Comparison of ENCODE assay signal across 8 cellular contexts in the genomic region with DNA sequence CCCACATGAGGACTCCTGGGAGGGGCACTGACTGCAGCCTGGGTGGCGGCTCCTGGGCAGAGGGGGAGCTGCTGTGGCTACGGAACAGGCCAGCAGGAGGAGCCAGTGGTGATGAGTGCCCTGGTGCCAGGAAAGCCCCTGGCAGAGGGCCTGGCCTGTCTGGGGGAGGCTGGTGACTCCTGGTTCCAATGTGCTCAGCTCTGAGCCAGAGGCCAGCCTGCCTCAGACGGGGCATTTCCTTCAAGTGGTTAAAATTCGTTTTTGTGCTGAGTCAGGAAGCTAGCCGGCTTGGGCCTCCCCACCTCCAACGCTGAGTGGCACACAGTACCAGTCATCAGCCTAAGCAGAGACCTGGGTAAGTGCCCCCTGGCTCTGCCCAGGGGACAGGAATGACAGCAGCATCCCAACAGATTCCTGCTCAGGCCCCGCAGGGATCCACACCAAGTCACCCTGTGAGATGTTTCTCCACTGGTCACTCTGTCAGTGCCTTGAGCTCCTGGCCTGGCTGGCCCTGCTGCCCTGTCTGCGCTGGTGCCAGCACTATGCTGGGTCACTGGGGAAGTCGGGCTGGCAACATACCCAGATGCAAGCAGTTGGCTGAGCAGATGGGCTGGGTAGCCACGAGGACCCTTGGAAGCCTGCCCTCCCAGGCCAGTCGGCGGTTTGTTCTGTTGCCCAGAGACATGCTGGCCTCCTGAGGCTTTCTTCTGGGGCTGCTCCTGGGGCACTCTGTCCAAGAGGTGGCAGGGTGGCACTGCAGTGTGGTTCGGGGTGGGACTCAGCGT. TPM values are rescaled to one million over a fixed set of nuclear protein-coding genes. Genes with fewer than 3 reads are reported as not detected.
A peak's percentile ranks its signal among the peaks of the same experiment; 100 is the strongest.
DNase-seq lines count a peak whose midpoint lies in the region; ATAC-seq and TF ChIP-seq lines count a peak whose summit lies in the region.

No MANE protein-coding gene starts in this region.

- H3K36me3 ChIP-seq in MG63 (no peaks in the 10 kb centered on the region), hepatocyte (replicated peaks; ENCODE audit: insufficient read depth, low read depth) (no peaks in the 10 kb centered on the region)

- H3K27ac Mint-ChIP-seq in activated CD4-positive, alpha-beta T cell treated with anti-CD3 and anti-CD28 coated beads, Interleukin-2, amount 10 ng/mL, durations not matched to agents 24 days and 14 days: no peak overlapping the region
- H3K27ac Mint-ChIP-seq in activated naive CD4-positive, alpha-beta T cell treated with anti-CD3 and anti-CD28 coated beads, Interleukin-2, amount 50 U/mL, for 72 hours: no peak overlapping the region

- no peak overlapping the region for H3K4me3 ChIP-seq in MG63
- no peak overlapping the region for H3K4me3 ChIP-seq in hepatocyte

- H3K36me3 Mint-ChIP-seq in activated CD4-positive, alpha-beta T cell treated with anti-CD3 and anti-CD28 coated beads, Interleukin-2, amount 10 ng/mL, durations not matched to agents 24 days and 14 days (ENCODE audit: low read depth): no peaks in the 10 kb centered on the region
- no peaks in the 10 kb centered on the region for H3K36me3 Mint-ChIP-seq in activated naive CD4-positive, alpha-beta T cell treated with anti-CD3 and anti-CD28 coated beads, Interleukin-2, amount 50 U/mL, for 72 hours

- intact Hi-C loops in activated CD4-positive, alpha-beta T cell treated with anti-CD3 and anti-CD28 coated beads, Interleukin-2, amount 10 ng/mL, durations not matched to agents 24 days and 14 days (cut with micrococcal nuclease): no loop called here
- intact Hi-C loops in posterior cingulate gyrus (cut with DNase I): no loop called here

- H3K27ac ChIP-seq in hepatocyte: no peak overlapping the region

- 85% methylated on average over 14 of the region's 14 CpGs for WGBS in hepatocyte (ENCODE audit: low lambda C conversion rate, missing lambda C conversion rate)

- no peaks in the 10 kb centered on the region for H3K4me1 ChIP-seq in hepatocyte (ENCODE audit: insufficient read depth)

- no peaks in the 10 kb centered on the region for H3K27me3 ChIP-seq in MG63
- no peaks in the 10 kb centered on the region for H3K27me3 ChIP-seq in hepatocyte

- H3K4me3 Mint-ChIP-seq in activated CD4-positive, alpha-beta T cell treated with anti-CD3 and anti-CD28 coated beads, Interleukin-2, amount 10 ng/mL, durations not matched to agents 24 days and 14 days: no peak overlapping the region

- ATAC-seq in activated naive CD4-positive, alpha-beta T cell treated with anti-CD3 and anti-CD28 coated beads, Interleukin-2, amount 50 U/mL, for 72 hours: peak; percentile 73 to 79

- H3K27me3 Mint-ChIP-seq in activated CD4-positive, alpha-beta T cell treated with anti-CD3 and anti-CD28 coated beads, Interleukin-2, amount 10 ng/mL, durations not matched to agents 24 days and 14 days: peaks cover 21% of the 10 kb centered on the region

- no peak overlapping the region for H2AFZ ChIP-seq in hepatocyte

- no peak overlapping the region for H3K4me2 ChIP-seq in hepatocyte

- H3K4me1 Mint-ChIP-seq in activated CD4-positive, alpha-beta T cell treated with anti-CD3 and anti-CD28 coated beads, Interleukin-2, amount 10 ng/mL, durations not matched to agents 24 days and 14 days: peaks cover 4% of the 10 kb centered on the region

- H3K9me3 ChIP-seq in MG63 (no peaks in the 10 kb centered on the region), hepatocyte (ENCODE audit: low read depth) (no peaks in the 10 kb centered on the region)

- H3K9me2 ChIP-seq in hepatocyte (replicated peaks; ENCODE audit: insufficient read depth): no peaks in the 10 kb centered on the region

- TF ChIP-seq CTCF in hepatocyte (IDR thresholded peaks at IDR 0.05; ENCODE audit: poor library complexity): no peak

- no peaks in the 10 kb centered on the region for H3K79me2 ChIP-seq in hepatocyte

- peak; percentile 28 for DNase-seq in activated CD4-positive, alpha-beta T cell treated with anti-CD3 and anti-CD28 coated beads for 1 hour
- DNase-seq in activated CD4-positive, alpha-beta T cell treated with anti-CD3 and anti-CD28 coated beads, Interleukin-2, amount 10 ng/mL, durations not matched to agents 24 days and 14 days: no peak
- DNase-seq in MG63 (peak; percentile 97), globus pallidus (ENCODE audit: low spot score) (peak; percentile 94), posterior cingulate gyrus (peak; percentile 75 to 96 (median 84)), NCI-H187 treated with DMSO at 0.1 percent for 48 hours (lab: John Stamatoyannopoulos, UW) (no peak), hepatocyte (ENCODE audit: low spot score) (no peak)
- no peak for DNase-seq in activated naive CD4-positive, alpha-beta T cell treated with anti-CD3 and anti-CD28 coated beads, Interleukin-2, amount 50 U/mL, for 72 hours (ENCODE audit: low spot score in 2 of 2)

- no peaks in the 10 kb centered on the region for H4K20me1 ChIP-seq in hepatocyte (ENCODE audit: insufficient read depth, poor library complexity, severe bottlenecking)

- H3K9me3 Mint-ChIP-seq in activated CD4-positive, alpha-beta T cell treated with anti-CD3 and anti-CD28 coated beads, Interleukin-2, amount 10 ng/mL, durations not matched to agents 24 days and 14 days: no peaks in the 10 kb centered on the region
- H3K9me3 Mint-ChIP-seq in activated naive CD4-positive, alpha-beta T cell treated with anti-CD3 and anti-CD28 coated beads, Interleukin-2, amount 50 U/mL, for 72 hours: no peaks in the 10 kb centered on the region

RNA-seq across cellular contexts. Expression of a gene that starts 7.1 kb away (rescaled TPM):
- 7.2 and 8.4 TPM in 2 replicates for total RNA-seq in activated CD4-positive, alpha-beta T cell treated with anti-CD3 and anti-CD28 coated beads, Interleukin-2, amount 10 ng/mL, durations not matched to agents 24 days and 14 days
- 2.0 and 2.4 TPM in 2 replicates for total RNA-seq in MG63 (2014; rRNA removed; shearing (Covaris generic); ENCODE audit: low replicate concordance)
- 1 to 10 TPM; 1.1 to 7.5 TPM for total RNA-seq in activated naive CD4-positive, alpha-beta T cell treated with anti-CD3 and anti-CD28 coated beads, Interleukin-2, amount 50 U/mL, for 72 hours
- total RNA-seq in hepatocyte: 8.6 and 11.3 TPM in 2 replicates
- 7.7 and 10.2 TPM in 2 replicates for polyA plus RNA-seq in hepatocyte

RNA-seq across cellular contexts. Expression of a gene that starts 43.9 kb away (rescaled TPM):
- total RNA-seq in activated CD4-positive, alpha-beta T cell treated with anti-CD3 and anti-CD28 coated beads, Interleukin-2, amount 10 ng/mL, durations not matched to agents 24 days and 14 days: 0.24 and 0.63 TPM in 2 replicates
- 1.0 and 2.0 TPM in 2 replicates for total RNA-seq in MG63 (2014; rRNA removed; shearing (Covaris generic); ENCODE audit: low replicate concordance)
- not detected for total RNA-seq in activated naive CD4-positive, alpha-beta T cell treated with anti-CD3 and anti-CD28 coated beads, Interleukin-2, amount 50 U/mL, for 72 hours
- total RNA-seq in hepatocyte: 1.6 and 2.9 TPM in 2 replicates
- polyA plus RNA-seq in hepatocyte: 0.62 and 2.7 TPM in 2 replicates

Comparison
In these comparisons a context has a peak if more than half of its experiments do, and no peak if none do; other contexts are left out.
1. DNase-seq: peak in activated CD4-positive, alpha-beta T cell treated with anti-CD3 and anti-CD28 coated beads for 1 hour (single experiment), MG63 (single experiment), globus pallidus (single experiment) and posterior cingulate gyrus (10 of 10); none in activated CD4-positive, alpha-beta T cell treated with anti-CD3 and anti-CD28 coated beads, Interleukin-2, amount 10 ng/mL, durations not matched to agents 24 days and 14 days (single experiment), activated naive CD4-positive, alpha-beta T cell treated with anti-CD3 and anti-CD28 coated beads, Interleukin-2, amount 50 U/mL, for 72 hours (0 of 2), NCI-H187 treated with DMSO at 0.1 percent for 48 hours (single experiment) and hepatocyte (single experiment).